In the genomic region with DNA sequence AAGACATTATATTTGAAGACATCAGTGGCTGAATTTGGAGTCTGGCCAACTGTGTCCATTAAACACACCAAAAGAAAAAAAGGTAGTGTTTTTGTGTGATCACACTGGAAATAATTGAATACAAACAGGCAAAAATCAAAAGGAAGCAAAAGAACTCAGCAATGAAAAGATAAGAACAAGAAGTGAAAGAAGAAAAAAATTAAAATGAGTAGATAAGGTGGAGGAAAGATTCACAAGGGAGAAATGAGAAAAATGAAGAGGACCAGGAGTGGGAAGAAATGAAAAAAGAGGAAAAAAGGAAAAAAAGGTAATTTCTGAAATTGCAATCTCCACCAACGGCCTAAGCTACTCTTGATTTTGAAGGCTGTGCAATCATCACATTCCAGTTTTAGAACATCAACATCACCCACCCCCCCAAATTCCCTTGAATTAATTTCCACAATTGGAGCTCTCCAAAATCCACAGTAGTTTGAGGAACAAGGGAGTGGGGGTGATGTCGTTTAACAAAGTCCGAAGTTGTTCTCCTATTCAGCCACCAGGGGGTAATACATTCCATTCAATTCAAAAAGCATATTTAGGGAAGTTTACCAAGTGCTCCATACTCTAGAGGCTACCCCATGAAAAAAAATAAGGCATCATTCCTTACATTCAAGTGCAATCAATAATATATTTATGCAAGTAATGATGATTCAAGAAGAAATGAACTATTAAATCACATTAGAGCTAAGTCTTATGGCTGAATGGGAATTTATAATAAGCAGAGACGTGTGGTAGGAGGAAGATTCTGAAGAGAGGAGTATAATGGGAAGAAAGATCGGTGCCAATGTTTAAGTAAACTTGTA, we compare ENCODE assay signal across 8 cellular contexts. TPM values are rescaled to one million over a fixed set of nuclear protein-coding genes. Genes with fewer than 3 reads are reported as not detected.
DNase-seq lines count a peak whose midpoint lies in the region; ATAC-seq and TF ChIP-seq lines count a peak whose summit lies in the region.

No MANE protein-coding gene starts in this region.

- H3K36me3 ChIP-seq in Karpas-422 (ENCODE audit: insufficient read depth, low read length) (no peaks in the 10 kb centered on the region), prostate gland (no peaks in the 10 kb centered on the region)

- WGBS in prostate gland = 51% methylated on average over 5 of the region's 5 CpGs

- peak; percentile 79 for TF ChIP-seq CTCF in foreskin keratinocyte (conservative IDR thresholded peaks at IDR 0.05)
- TF ChIP-seq CTCF in prostate gland (IDR thresholded peaks at IDR 0.05) = peak; percentile 51 to 87 (median 82)

- H3K27me3 ChIP-seq in Karpas-422 (ENCODE audit: low read length) (no peaks in the 10 kb centered on the region), foreskin keratinocyte (no peaks in the 10 kb centered on the region), prostate gland (replicated peaks; ENCODE audit: insufficient read depth) (no peaks in the 10 kb centered on the region)

- H3K4me3 ChIP-seq in Karpas-422 (ENCODE audit: low read length) (no peak overlapping the region), prostate gland (no peak overlapping the region)

- no peak overlapping the region for H3K4me2 ChIP-seq in Karpas-422 (ENCODE audit: low read depth, low read length, poor library complexity, severe bottlenecking)

- H3K9me3 ChIP-seq in Karpas-422 (ENCODE audit: low read length) (no peaks in the 10 kb centered on the region), T-helper 17 cell (ENCODE audit: control insufficient read depth, low read length, poor library complexity, severe bottlenecking) (no peaks in the 10 kb centered on the region), prostate gland (no peaks in the 10 kb centered on the region)

- H3K4me1 ChIP-seq in Karpas-422 (ENCODE audit: low read length) (peaks cover 6% of the 10 kb centered on the region; the same call in 1 of the 2 replicates), foreskin keratinocyte (no peaks in the 10 kb centered on the region), prostate gland (replicated peaks) (no peaks in the 10 kb centered on the region)

- H3K36me3 Mint-ChIP-seq in T-helper 17 cell (ENCODE audit: low read depth) = no peaks in the 10 kb centered on the region

- H3K4me3 Mint-ChIP-seq in T-helper 17 cell = peak overlapping the region; percentile 25

- peaks cover 9% of the 10 kb centered on the region for H3K4me1 Mint-ChIP-seq in T-helper 17 cell

- H3K9ac ChIP-seq in Karpas-422 (ENCODE audit: low read length) = no peak overlapping the region

- no peaks in the 10 kb centered on the region for H3K79me2 ChIP-seq in Karpas-422 (ENCODE audit: low read length)

- TF ChIP-seq POLR2A in prostate gland (IDR thresholded peaks at IDR 0.05) = no peak

- no peak overlapping the region for H2AFZ ChIP-seq in Karpas-422 (ENCODE audit: low read length)

- intact Hi-C loops in prostate gland (cut with DNase I) = loop anchor here (2.0 kb wide), 1 partner anchor 126 kb away; no protein-coding TSS in a partner anchor

- peaks cover 5% of the 10 kb centered on the region for H3K27me3 Mint-ChIP-seq in T-helper 17 cell

- no peaks in the 10 kb centered on the region for H4K20me1 ChIP-seq in Karpas-422 (ENCODE audit: insufficient read depth, low read depth, low read length)

- no peak overlapping the region for H3K27ac ChIP-seq in Karpas-422 (ENCODE audit: low read length)
- no peak overlapping the region for H3K27ac ChIP-seq in foreskin keratinocyte
- no peak overlapping the region for H3K27ac ChIP-seq in prostate gland

- ATAC-seq in T-helper 17 cell = peak; percentile 44
- ATAC-seq in foreskin keratinocyte = peak; percentile 68
- ATAC-seq in GM18873 (IDR thresholded peaks at IDR 0.05; ENCODE audit: low FRiP score, unreplicated experiment) = no peak

- no peaks in the 10 kb centered on the region for H3K9me2 ChIP-seq in Karpas-422 (replicated peaks; ENCODE audit: insufficient read depth, low read length)

- peak overlapping the region; percentile 79 for H3K27ac Mint-ChIP-seq in T-helper 17 cell

- peak; percentile 3 to 5 for DNase-seq in activated CD4-positive, alpha-beta T cell treated with anti-CD3 and anti-CD28 coated beads for 4 hours
- no peak for DNase-seq in activated CD4-positive, alpha-beta T cell treated with anti-CD3 and anti-CD28 coated beads, Interleukin-2, amount 50 U/mL, for 48 hours
- DNase-seq in Karpas-422 = peak; percentile 70
- DNase-seq in T-helper 17 cell = no peak
- peak in 1 of 2 donors; percentile 37 for DNase-seq in foreskin keratinocyte
- DNase-seq in prostate gland (ENCODE audit: low spot score) = peak; percentile 16
- DNase-seq in activated effector memory CD4-positive, alpha-beta T cell treated with Interleukin-2 at 50 U/mL for 16 hours = no peak

RNA-seq across cellular contexts. Expression of gene ZNF860, which starts 37.4 kb away (rescaled TPM):
- total RNA-seq in Karpas-422 (2014; rRNA removed; shearing (Covaris generic); ENCODE audit: low replicate concordance) = 14.6 and 22.4 TPM in 2 replicates
- total RNA-seq in T-helper 17 cell (under 1 TPM in 1 of 2 donors, not detected in 1; 0.25 TPM), foreskin keratinocyte (7.9 and 9.4 TPM in 2 replicates), prostate gland (1 to 10 TPM; 3.7 to 4.4 TPM)
- 1.4 and 1.5 TPM in 2 replicates for polyA plus RNA-seq in foreskin keratinocyte

RNA-seq across cellular contexts. Expression of gene OSBPL10, which starts 37.9 kb away (rescaled TPM):
- 87.0 and 106 TPM in 2 replicates for total RNA-seq in Karpas-422 (2014; rRNA removed; shearing (Covaris generic); ENCODE audit: low replicate concordance)
- total RNA-seq in T-helper 17 cell (1 to 10 TPM in 1 of 2 donors, not detected in 1; 8.5 TPM), foreskin keratinocyte (57.2 and 58.2 TPM in 2 replicates), prostate gland (100 to 1,000 TPM in 1 of 2 donors, 10 to 100 TPM in 1; 82.8 to 127 TPM)
- polyA plus RNA-seq in foreskin keratinocyte = 18.2 and 20.1 TPM in 2 replicates

Comparison
In these comparisons a context has a peak if more than half of its experiments do, and no peak if none do; other contexts are left out.
1. DNase-seq: peak in activated CD4-positive, alpha-beta T cell treated with anti-CD3 and anti-CD28 coated beads for 4 hours (2 of 2), Karpas-422 (single experiment) and prostate gland (single experiment); none in activated CD4-positive, alpha-beta T cell treated with anti-CD3 and anti-CD28 coated beads, Interleukin-2, amount 50 U/mL, for 48 hours (0 of 2), T-helper 17 cell (0 of 3) and activated effector memory CD4-positive, alpha-beta T cell treated with Interleukin-2 at 50 U/mL for 16 hours (single experiment).